Comparison of ENCODE assay signal across 30 cellular contexts in the genomic region with DNA sequence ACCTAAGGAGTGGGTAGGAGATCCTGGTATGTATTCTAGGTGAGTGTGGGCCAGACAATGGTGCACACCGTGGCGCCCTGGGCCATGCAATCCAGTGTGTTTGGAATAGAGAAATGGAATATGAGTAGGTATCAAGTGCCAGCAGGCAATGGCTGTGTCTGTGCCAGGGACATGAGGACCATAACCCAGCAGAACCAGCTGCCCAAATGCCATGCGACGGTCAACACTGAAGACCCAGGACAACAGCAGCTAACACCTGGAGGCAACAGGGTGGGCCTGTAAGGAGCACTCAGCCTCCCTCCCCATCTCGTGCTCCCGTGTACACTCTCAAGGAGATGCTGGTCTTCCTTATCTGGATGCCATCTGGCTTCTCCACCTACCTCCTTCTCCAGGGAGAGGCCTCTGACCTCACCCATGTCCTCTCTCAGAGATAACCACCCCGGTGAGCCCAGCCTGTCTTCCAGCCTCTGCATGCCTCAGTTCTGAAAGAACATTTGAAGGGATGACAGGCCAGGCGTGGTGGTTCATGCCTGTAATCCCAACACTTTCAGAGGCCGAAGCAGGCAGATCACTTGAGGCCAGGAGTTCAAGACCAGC. TPM values are rescaled to one million over a fixed set of nuclear protein-coding genes. Genes with fewer than 3 reads are reported as not detected.
DNase-seq lines count a peak whose midpoint lies in the region; ATAC-seq and TF ChIP-seq lines count a peak whose summit lies in the region.
"Had no signal": no experiment of that assay in that cellular context is flagged by ENCODE, and none has a peak within 500 bp of the region (broad histone marks: within the 10 kb centered on the region; RNA-seq: fewer than 3 reads in every experiment).

No MANE protein-coding gene starts in this region.

- DNase-seq in Calu3 (no peak), neural progenitor cell (ENCODE audit: low spot score) (no peak), Ammon's horn (ENCODE audit: low spot score) (no peak), Karpas-422 (no peak)
- no peak for DNase-seq in activated naive CD8-positive, alpha-beta T cell treated with anti-CD3 and anti-CD28 coated beads for 36 hours
- peak in 1 of 10 donors; percentile 41 for DNase-seq in naive thymus-derived CD8-positive, alpha-beta T cell
- DNase-seq: activated naive CD4-positive, alpha-beta T cell treated with anti-CD3 and anti-CD28 coated beads for 36 hours; activated T-cell treated with anti-CD3 and anti-CD28 coated beads, Interleukin-2, amount 50 U/mL, for 24 hours; CD4-positive, alpha-beta memory T cell; GDM1; head of caudate nucleus; IMR-90; mesenchymal stem cell; naive B cell; NCI-H1105 treated with DMSO at 0.1 percent for 48 hours; NCI-H2029; NCI-H226; NCI-H748 treated with DMSO at 0.1 percent for 48 hours; retina; stimulated activated CD4-positive, alpha-beta T cell treated with anti-CD3 and anti-CD28 coated beads, Interleukin-2, amount 100 ng/mL, for 48 hours; stimulated activated naive CD4-positive, alpha-beta T cell had no signal

- H3K36me3 ChIP-seq in BLaER1, result peaks cover 69% of the 10 kb centered on the region
- no peaks in the 10 kb centered on the region for H3K36me3 ChIP-seq in neural progenitor cell
- H3K36me3 ChIP-seq in Karpas-422 (ENCODE audit: insufficient read depth, low read length), result peaks cover 8% of the 10 kb centered on the region; the same call in 1 of the 2 replicates

- no peak overlapping the region for H3K4me3 Mint-ChIP-seq in Calu3 (ENCODE audit: low read depth, unreplicated experiment)
- H3K4me3 Mint-ChIP-seq in activated naive CD8-positive, alpha-beta T cell treated with anti-CD3 and anti-CD28 coated beads for 36 hours, result no peak overlapping the region
- peak overlapping the region in 6 of 10 donors; percentile 4 to 76 (median 54) for H3K4me3 Mint-ChIP-seq in naive thymus-derived CD8-positive, alpha-beta T cell
- H3K4me3 Mint-ChIP-seq in neural progenitor cell, result no peak overlapping the region
- H3K4me3 Mint-ChIP-seq: activated naive CD4-positive, alpha-beta T cell treated with anti-CD3 and anti-CD28 coated beads for 36 hours; activated T-cell treated with anti-CD3 and anti-CD28 coated beads, Interleukin-2, amount 50 U/mL, for 24 hours; WTC11 had no signal

- CTCF ChIA-PET in Calu3 (lab: Charles Lee), result interaction anchor here (0.5 to 109.6 kb wide), 60 partner anchors 3 to 630 kb away, joined by 3 to 8195 read pairs (median 6); partner anchors contain the start of genes CSF3, ERBB2, GRB7 and GSDMA

- H3K9me2 ChIP-seq in Karpas-422 (replicated peaks; ENCODE audit: insufficient read depth, low read length), result no peaks in the 10 kb centered on the region

- H4K20me1 ChIP-seq in BLaER1 (peaks cover 12% of the 10 kb centered on the region), neural progenitor cell (ENCODE audit: low read depth) (peaks cover 2% of the 10 kb centered on the region), Karpas-422 (ENCODE audit: insufficient read depth, low read depth, low read length) (no peaks in the 10 kb centered on the region)

- H3F3A ChIP-seq in neural progenitor cell (ENCODE audit: low read depth), result no peaks in the 10 kb centered on the region

- no peak for ATAC-seq in naive thymus-derived CD8-positive, alpha-beta T cell
- ATAC-seq: SK-N-SH treated with all-trans-retinoic acid at 6 μM for 48 hours, WTC11 had no signal

- H3K27me3 Mint-ChIP-seq in Calu3 (ENCODE audit: unreplicated experiment), result no peaks in the 10 kb centered on the region
- no peaks in the 10 kb centered on the region for H3K27me3 Mint-ChIP-seq in activated naive CD8-positive, alpha-beta T cell treated with anti-CD3 and anti-CD28 coated beads for 36 hours
- no peaks in the 10 kb centered on the region for H3K27me3 Mint-ChIP-seq in naive thymus-derived CD8-positive, alpha-beta T cell
- no peaks in the 10 kb centered on the region for H3K27me3 Mint-ChIP-seq in neural progenitor cell (ENCODE audit: insufficient read depth, low read depth)
- H3K27me3 Mint-ChIP-seq: activated T-cell treated with anti-CD3 and anti-CD28 coated beads, Interleukin-2, amount 50 U/mL, for 24 hours; CD4-positive, alpha-beta memory T cell; naive B cell had no signal

- H3K4me2 ChIP-seq in BLaER1 (peak overlapping the region; percentile 17), neural progenitor cell (no peak overlapping the region), Karpas-422 (ENCODE audit: low read depth, low read length, poor library complexity, severe bottlenecking) (no peak overlapping the region)

- no peaks in the 10 kb centered on the region for H3K9me3 Mint-ChIP-seq in Calu3 (ENCODE audit: low read depth, unreplicated experiment)
- no peaks in the 10 kb centered on the region for H3K9me3 Mint-ChIP-seq in activated naive CD8-positive, alpha-beta T cell treated with anti-CD3 and anti-CD28 coated beads for 36 hours
- H3K9me3 Mint-ChIP-seq in naive thymus-derived CD8-positive, alpha-beta T cell, result no peaks in the 10 kb centered on the region
- H3K9me3 Mint-ChIP-seq in neural progenitor cell, result no peaks in the 10 kb centered on the region
- H3K9me3 Mint-ChIP-seq: activated naive CD4-positive, alpha-beta T cell treated with anti-CD3 and anti-CD28 coated beads for 36 hours; activated T-cell treated with anti-CD3 and anti-CD28 coated beads, Interleukin-2, amount 50 U/mL, for 24 hours; CD4-positive, alpha-beta memory T cell; naive B cell; WTC11 had no signal

- H3K9ac ChIP-seq in BLaER1 (no peak overlapping the region), neural progenitor cell (no peak overlapping the region), Karpas-422 (ENCODE audit: low read length) (no peak overlapping the region)

- TF ChIP-seq CTCF in Calu3 (IDR thresholded peaks at IDR 0.05; ENCODE audit: unreplicated experiment) (no peak), neural progenitor cell (IDR thresholded peaks at IDR 0.05) (no peak)

- H3K4me1 ChIP-seq in BLaER1, result peaks cover 70% of the 10 kb centered on the region
- peaks cover 2% of the 10 kb centered on the region for H3K4me1 ChIP-seq in neural progenitor cell
- H3K4me1 ChIP-seq in Karpas-422 (ENCODE audit: low read length), result no peaks in the 10 kb centered on the region

- H3K9me3 ChIP-seq in BLaER1, result no peaks in the 10 kb centered on the region
- H3K9me3 ChIP-seq in neural progenitor cell (ENCODE audit: low read depth), result no peaks in the 10 kb centered on the region
- H3K9me3 ChIP-seq in Karpas-422 (ENCODE audit: low read length), result no peaks in the 10 kb centered on the region

- H3K79me2 ChIP-seq in neural progenitor cell (ENCODE audit: low read depth) (no peaks in the 10 kb centered on the region), Karpas-422 (ENCODE audit: low read length) (peaks cover 2% of the 10 kb centered on the region)

- POLR2A ChIA-PET in naive thymus-derived CD8-positive, alpha-beta T cell (lab: Charles Lee), result interaction anchor here (0.7 to 3.4 kb wide), 4 partner anchors 8 to 212 kb away, joined by 3 to 18 read pairs (median 4); partner anchors contain the start of genes LRRC3C and ORMDL3

- peaks cover 58% of the 10 kb centered on the region for H3K36me3 Mint-ChIP-seq in Calu3 (ENCODE audit: insufficient read depth, unreplicated experiment)
- H3K36me3 Mint-ChIP-seq in activated naive CD8-positive, alpha-beta T cell treated with anti-CD3 and anti-CD28 coated beads for 36 hours, result peaks cover 60% of the 10 kb centered on the region
- peaks cover 0 to 77% (median 31%) of the 10 kb centered on the region in 3 donors for H3K36me3 Mint-ChIP-seq in naive thymus-derived CD8-positive, alpha-beta T cell
- peaks cover 15% of the 10 kb centered on the region for H3K36me3 Mint-ChIP-seq in neural progenitor cell

- H3K27ac Mint-ChIP-seq in Calu3 (ENCODE audit: unreplicated experiment) (peak overlapping the region; percentile 2), neural progenitor cell (no peak overlapping the region)
- H3K27ac Mint-ChIP-seq in activated naive CD8-positive, alpha-beta T cell treated with anti-CD3 and anti-CD28 coated beads for 36 hours, result peak overlapping the region; percentile 51
- peak overlapping the region; percentile 58 to 97 (median 82) for H3K27ac Mint-ChIP-seq in naive thymus-derived CD8-positive, alpha-beta T cell
- H3K27ac Mint-ChIP-seq: WTC11 had no signal

- no peaks in the 10 kb centered on the region for H3K27me3 ChIP-seq in BLaER1
- no peaks in the 10 kb centered on the region for H3K27me3 ChIP-seq in neural progenitor cell
- no peaks in the 10 kb centered on the region for H3K27me3 ChIP-seq in Karpas-422 (ENCODE audit: low read length)

- no peak overlapping the region for H3K4me3 ChIP-seq in BLaER1
- H3K4me3 ChIP-seq in neural progenitor cell, result no peak overlapping the region
- H3K4me3 ChIP-seq in Karpas-422 (ENCODE audit: low read length), result no peak overlapping the region

- intact Hi-C loops in Calu3 (cut with micrococcal nuclease; ENCODE audit: unreplicated experiment), result no loop called here

- H2AFZ ChIP-seq in neural progenitor cell (replicated peaks), result no peak overlapping the region
- no peak overlapping the region for H2AFZ ChIP-seq in Karpas-422 (ENCODE audit: low read length)

- no TSS peak for BruUV-seq in Calu3 (replicated peaks; lab: Mats Ljungman, UMichigan)

- peaks cover 28% of the 10 kb centered on the region for H3K4me1 Mint-ChIP-seq in Calu3 (ENCODE audit: low read depth, unreplicated experiment)
- peaks cover 64% of the 10 kb centered on the region for H3K4me1 Mint-ChIP-seq in activated naive CD8-positive, alpha-beta T cell treated with anti-CD3 and anti-CD28 coated beads for 36 hours
- peaks cover 44 to 75% (median 68%) of the 10 kb centered on the region in 4 donors for H3K4me1 Mint-ChIP-seq in naive thymus-derived CD8-positive, alpha-beta T cell
- H3K4me1 Mint-ChIP-seq in neural progenitor cell, result peaks cover 1% of the 10 kb centered on the region

- H3K27ac ChIP-seq in BLaER1 (no peak overlapping the region), neural progenitor cell (no peak overlapping the region), Karpas-422 (ENCODE audit: low read length) (no peak overlapping the region)
- H3K27ac ChIP-seq: epithelial cell of prostate, HL-60 had no signal

RNA-seq across cellular contexts. Expression of gene GSDMB, which starts 0.8 kb away (rescaled TPM):
- total RNA-seq in Calu3 (2022), result 711 and 1,257 TPM in 2 replicates
- total RNA-seq in activated naive CD8-positive, alpha-beta T cell treated with anti-CD3 and anti-CD28 coated beads for 36 hours, result 1 to 10 TPM; 7.6 to 8.7 TPM
- 10 to 100 TPM; 82.2 to 83.3 TPM for total RNA-seq in naive thymus-derived CD8-positive, alpha-beta T cell
- 1 to 10 TPM in 1 of 3 donors, under 1 TPM in 2; 0.55 to 1.2 (median 0.58) TPM for polyA plus RNA-seq in naive thymus-derived CD8-positive, alpha-beta T cell
- 15.2 and 20.2 TPM in 2 replicates for total RNA-seq in neural progenitor cell (ENCODE audit: low replicate concordance)
- 14.8 and 21.3 TPM in 2 replicates for total RNA-seq in Karpas-422 (2014; rRNA removed; shearing (Covaris generic); ENCODE audit: low replicate concordance)

RNA-seq across cellular contexts. Expression of gene ORMDL3, which starts 8.2 kb away (rescaled TPM):
- total RNA-seq in Calu3 (2022), result 1,738 and 1,968 TPM in 2 replicates
- total RNA-seq in activated naive CD8-positive, alpha-beta T cell treated with anti-CD3 and anti-CD28 coated beads for 36 hours, result 10 to 100 TPM; 59.1 to 62.3 TPM
- 100 to 1,000 TPM; 178 to 192 TPM for total RNA-seq in naive thymus-derived CD8-positive, alpha-beta T cell
- polyA plus RNA-seq in naive thymus-derived CD8-positive, alpha-beta T cell, result 100 to 1,000 TPM; 100 to 335 (median 249) TPM
- total RNA-seq in neural progenitor cell (ENCODE audit: low replicate concordance), result 29.3 and 47.1 TPM in 2 replicates
- 41.4 and 46.8 TPM in 2 replicates for total RNA-seq in Karpas-422 (2014; rRNA removed; shearing (Covaris generic); ENCODE audit: low replicate concordance)

RNA-seq across cellular contexts. Expression of gene LRRC3C, which starts 8.3 kb away (rescaled TPM):
- total RNA-seq in Calu3 (2022) (not detected in 2 replicates), neural progenitor cell (ENCODE audit: low replicate concordance) (not detected in 2 replicates)
- total RNA-seq in activated naive CD8-positive, alpha-beta T cell treated with anti-CD3 and anti-CD28 coated beads for 36 hours, result not detected
- total RNA-seq in naive thymus-derived CD8-positive, alpha-beta T cell, result under 1 TPM in 1 of 2 experiments, not detected in 1; 0.44 TPM
- polyA plus RNA-seq in naive thymus-derived CD8-positive, alpha-beta T cell, result not detected
- 0.86 TPM in 1 of 2 replicates, not detected in the other for total RNA-seq in Karpas-422 (2014; rRNA removed; shearing (Covaris generic); ENCODE audit: low replicate concordance)
- total RNA-seq: activated naive CD4-positive, alpha-beta T cell treated with anti-CD3 and anti-CD28 coated beads for 36 hours; CD4-positive, alpha-beta memory T cell; cerebellum; IMR-90; M059J; omental fat pad; temporal lobe; WTC11 had no signal
- polyA plus RNA-seq: CD4-positive, alpha-beta memory T cell; IMR-90 had no signal

RNA-seq across cellular contexts. Expression of gene GSDMA, which starts 43.6 kb away (rescaled TPM):
- total RNA-seq in Calu3 (2022) (0.33 and 1.9 TPM in 2 replicates), neural progenitor cell (ENCODE audit: low replicate concordance) (0.09 TPM in 1 of 2 replicates, not detected in the other)
- total RNA-seq in activated naive CD8-positive, alpha-beta T cell treated with anti-CD3 and anti-CD28 coated beads for 36 hours, result under 1 TPM; 0.14 to 0.16 TPM
- total RNA-seq in naive thymus-derived CD8-positive, alpha-beta T cell, result not detected
- under 1 TPM; 0.16 to 0.65 (median 0.50) TPM for polyA plus RNA-seq in naive thymus-derived CD8-positive, alpha-beta T cell
- not detected in 2 replicates for total RNA-seq in Karpas-422 (2014; rRNA removed; shearing (Covaris generic); ENCODE audit: low replicate concordance)
- total RNA-seq: cerebellum, IMR-90, M059J, WTC11 had no signal
- polyA plus RNA-seq: IMR-90 had no signal

RNA-seq across cellular contexts. Expression of gene ZPBP2, which starts 51.2 kb away (rescaled TPM):
- not detected in 2 replicates for total RNA-seq in Calu3 (2022)
- total RNA-seq in activated naive CD8-positive, alpha-beta T cell treated with anti-CD3 and anti-CD28 coated beads for 36 hours, result not detected
- total RNA-seq in naive thymus-derived CD8-positive, alpha-beta T cell, result under 1 TPM; 0.38 to 0.49 TPM
- not detected for polyA plus RNA-seq in naive thymus-derived CD8-positive, alpha-beta T cell
- total RNA-seq in neural progenitor cell (ENCODE audit: low replicate concordance), result not detected in 2 replicates
- total RNA-seq in Karpas-422 (2014; rRNA removed; shearing (Covaris generic); ENCODE audit: low replicate concordance), result 3.9 and 10.4 TPM in 2 replicates
- total RNA-seq: activated naive CD4-positive, alpha-beta T cell treated with anti-CD3 and anti-CD28 coated beads for 36 hours; cerebellum; IMR-90; M059J; omental fat pad; temporal lobe; WTC11 had no signal
- polyA plus RNA-seq: IMR-90 had no signal

Comparison
In these comparisons a context has a peak if more than half of its experiments do, and no peak if none do; other contexts are left out.
1. H3K4me3 Mint-ChIP-seq: peak in naive thymus-derived CD8-positive, alpha-beta T cell (6 of 10); none in Calu3 (single experiment), activated naive CD8-positive, alpha-beta T cell treated with anti-CD3 and anti-CD28 coated beads for 36 hours (single experiment) and neural progenitor cell (single experiment).